ENCODE assay signal across 11 cellular contexts in the genomic region with DNA sequence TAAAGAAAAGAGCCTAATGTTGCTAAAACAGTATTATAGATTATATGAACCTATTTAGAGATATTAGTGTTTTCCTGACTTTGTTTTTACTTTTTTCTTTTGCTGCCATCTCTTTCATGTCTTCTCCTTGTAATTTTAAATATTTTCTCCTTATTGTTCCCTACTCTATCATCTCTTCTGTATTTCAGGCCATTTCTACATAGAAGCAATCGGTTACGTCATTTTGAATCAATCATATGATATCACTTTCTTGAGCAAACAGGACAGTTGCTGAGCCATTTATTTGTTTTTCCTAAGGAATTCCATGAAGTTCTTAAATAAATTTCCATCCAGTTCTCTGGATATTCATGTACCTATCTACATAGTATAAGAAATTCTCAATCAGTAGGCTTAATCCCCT.
"Had no signal": no experiment of that assay in that cellular context is flagged by ENCODE, and none has a peak within 500 bp of the region (broad histone marks: within the 10 kb centered on the region; RNA-seq: fewer than 3 reads in every experiment).

No MANE protein-coding gene starts in this region.

- H3K9ac ChIP-seq: GM23248 had no signal

- H3K4me2 ChIP-seq: GM23338 had no signal

- H3K36me3 ChIP-seq: HAP-1 had no signal

- H3K27ac ChIP-seq: GM23248 had no signal

- H3K4me3 ChIP-seq: GM23248, GM23338, HAP-1 had no signal

- ATAC-seq: GM23338, HCT116 had no signal

- DNase-seq: GM23248, GOT3, H7, H9, HCEC 1CT, HFFc6 had no signal

- H2AFZ ChIP-seq: GM23248, GM23338 had no signal

- FAIRE-seq: H1, H54 had no signal

- H3K9me3 ChIP-seq: HAP-1 had no signal
